Comparison of ENCODE assay signal across 2 cellular contexts in genomic region chr10:131247873-131248272, GRCh38.
A peak's percentile ranks its signal among the peaks of the same experiment; 100 is the strongest.
TF ChIP-seq lines count a peak whose summit lies in the region.

No MANE protein-coding gene starts in this region.

TF ChIP-seq in HEK293, 187 proteins besides CTCF, POLR2A, EP300 and RAD21 (continued from another document):
- TF ChIP-seq ZBTB6 (tag by site-specific recombination; IDR thresholded peaks at IDR 0.05) (no peak), ZFHX2 (tag by site-specific recombination; conservative IDR thresholded peaks at IDR 0.05) (peak; percentile 32), ZSCAN4 (tag by site-specific recombination; IDR thresholded peaks at IDR 0.05) (peak; percentile 93)

TF ChIP-seq in H1, 55 proteins besides CTCF, POLR2A, EP300 and RAD21 (continued from another document):
- TF ChIP-seq POU5F1 (IDR thresholded peaks at IDR 0.05; ENCODE audit: low read depth, low read length): no peak
- TF ChIP-seq SIRT6 (IDR thresholded peaks at IDR 0.05; ENCODE audit: low read length): no peak
- no peak for TF ChIP-seq BACH1 (IDR thresholded peaks at IDR 0.05; ENCODE audit: low read length)
- TF ChIP-seq YY1 (IDR thresholded peaks at IDR 0.05; ENCODE audit: low read depth, low read length): no peak
- TF ChIP-seq GTF2F1 (IDR thresholded peaks at IDR 0.05; ENCODE audit: borderline replicate concordance, low read depth, low read length): no peak
- TF ChIP-seq CBX5 (IDR thresholded peaks at IDR 0.05; ENCODE audit: low read depth, low read length): no peak
- TF ChIP-seq BCL11A (IDR thresholded peaks at IDR 0.05; ENCODE audit: low read depth in 2 of 2, low read length in 2 of 2): no peak
- TF ChIP-seq SP4 (IDR thresholded peaks at IDR 0.05; ENCODE audit: low read length): no peak
- no peak for TF ChIP-seq TCF12 (IDR thresholded peaks at IDR 0.05; ENCODE audit: low read depth, low read length)
- TF ChIP-seq MAX (IDR thresholded peaks at IDR 0.05): no peak
